In the genomic region with DNA sequence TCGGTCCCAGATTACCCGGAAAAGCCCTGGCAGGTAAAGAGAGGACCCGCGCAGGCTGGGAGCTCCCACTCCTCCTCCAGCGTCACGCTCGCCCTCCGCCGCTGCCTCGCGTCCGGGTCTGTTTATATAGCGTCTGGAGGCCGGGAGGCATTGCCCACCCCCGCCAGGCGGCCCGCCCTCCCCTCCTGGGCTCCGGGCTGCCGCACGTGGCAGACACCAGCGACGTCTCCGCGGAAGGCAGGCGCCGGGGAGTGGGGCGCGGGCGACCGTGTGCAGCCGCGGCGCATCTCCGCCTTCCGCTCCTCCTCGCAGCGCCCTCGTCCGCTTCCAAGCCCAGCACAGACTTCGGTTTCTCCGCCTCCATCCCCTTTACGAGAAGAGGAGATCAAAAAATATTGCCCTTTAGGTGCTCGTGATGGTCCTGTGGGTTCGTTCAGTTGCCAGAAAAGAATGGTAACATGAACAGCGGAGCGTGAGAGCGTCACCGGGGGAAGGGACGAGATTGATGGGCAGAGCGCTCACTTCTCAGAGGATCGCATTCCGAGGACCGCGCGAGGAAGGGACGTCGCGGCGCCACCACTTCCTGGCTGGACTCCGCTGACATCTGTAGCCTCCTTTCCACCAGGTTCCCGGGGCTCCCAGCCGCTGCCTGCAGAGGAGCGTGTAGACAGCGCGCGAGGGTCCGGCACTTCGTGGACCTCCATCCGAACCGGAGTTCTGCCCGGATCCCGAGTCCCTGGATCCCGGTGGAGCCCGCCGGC, we compare ENCODE assay signal across 9 cellular contexts. TPM values are rescaled to one million over a fixed set of nuclear protein-coding genes. Genes with fewer than 3 reads are reported as not detected.
A peak's percentile ranks its signal among the peaks of the same experiment; 100 is the strongest.
DNase-seq lines count a peak whose midpoint lies in the region; ATAC-seq and TF ChIP-seq lines count a peak whose summit lies in the region.
"Had no signal": no experiment of that assay in that cellular context is flagged by ENCODE, and none has a peak within 500 bp of the region (broad histone marks: within the 10 kb centered on the region; RNA-seq: fewer than 3 reads in every experiment).

A gene (plus strand): TSS at position 210 of the 761 bp plus-strand sequence.

- H3K9me3 ChIP-seq in HAP-1: no peaks in the 10 kb centered on the region
- peaks cover 4% of the 10 kb centered on the region for H3K9me3 ChIP-seq in WERI-Rb-1 (ENCODE audit: severe bottlenecking)
- no peaks in the 10 kb centered on the region for H3K9me3 ChIP-seq in iPS DF 6.9 (ENCODE audit: control insufficient read depth, insufficient read depth, low read length)
- no peaks in the 10 kb centered on the region for H3K9me3 ChIP-seq in stomach

- no peak for TF ChIP-seq EP300 in stomach (IDR thresholded peaks at IDR 0.05)

- H3K4me1 ChIP-seq in HAP-1 (0 out of 2 replicates have a peak, but pooled peaks cover 3% of the 10 kb centered on the region), iPS DF 6.9 (ENCODE audit: control insufficient read depth, insufficient read depth, low read length) (peaks cover 2% of the 10 kb centered on the region; the same call in 1 of the 2 replicates), stomach (peaks cover 16 to 22% (median 17%) of the 10 kb centered on the region in 4 donors)

- DNase-seq in COR-L47 (lab: John Stamatoyannopoulos, UW) (peak; percentile 25), HAP-1 (ENCODE audit: low spot score in 2 of 2) (peak in 1 of 2 experiments; percentile 40), WERI-Rb-1 (peak; percentile 66), iPS DF 6.9 (ENCODE audit: low read depth, low spot score) (no peak), stomach (no peak), NCI-H226 (no peak), NCI-H526 (lab: John Stamatoyannopoulos, UW) (no peak)

- no CpG with 5 or more reads among the region's 75 CpGs for WGBS in iPS DF 6.9 (ENCODE audit: insufficient coverage, insufficient read length)
- 2 to 8% (median 4%) methylated on average over 43 to 75 of the region's 75 CpGs for WGBS in stomach, 5 donors

- H3K36me3 ChIP-seq in HAP-1 (replicated peaks) (no peaks in the 10 kb centered on the region), WERI-Rb-1 (no peaks in the 10 kb centered on the region), iPS DF 6.9 (ENCODE audit: control insufficient read depth, insufficient read depth, low read length) (no peaks in the 10 kb centered on the region), stomach (no peaks in the 10 kb centered on the region)

- intact Hi-C loops in stomach (cut with DNase I; ENCODE audit: low total_unique reads): no loop called here

- H3K27me3 ChIP-seq in HAP-1 (ENCODE audit: low read depth) (peaks cover 15% of the 10 kb centered on the region; the same call in 1 of the 2 replicates), WERI-Rb-1 (ENCODE audit: insufficient read depth, low read depth, severe bottlenecking) (no peaks in the 10 kb centered on the region), iPS DF 6.9 (ENCODE audit: control insufficient read depth, insufficient read depth, low read length) (peaks cover 22% of the 10 kb centered on the region), stomach (peaks cover 0 to 44% (median 36%) of the 10 kb centered on the region in 3 donors)

- in situ Hi-C loops in HAP-1 (cut with MboI; ENCODE audit: low sequenced_read_pairs): no loop called here

- H3K4me3 ChIP-seq in HAP-1 (peak within 1 kb of the TSS; percentile 30), WERI-Rb-1 (ENCODE audit: low read depth, low read length) (peak within 1 kb of the TSS; percentile 82), iPS DF 6.9 (ENCODE audit: low read length) (peak within 1 kb of the TSS; percentile 48; the same call in 1 of the 2 replicates), stomach (peak within 1 kb of the TSS; percentile 36 to 52 (median 41))

- peak within 1 kb of the TSS; percentile 64 for H3K27ac ChIP-seq in WERI-Rb-1
- no peak within 1 kb of the TSS for H3K27ac ChIP-seq in iPS DF 6.9 (ENCODE audit: low read length)
- H3K27ac ChIP-seq in stomach: no peak within 1 kb of the TSS

- TF ChIP-seq POLR2A in stomach (IDR thresholded peaks at IDR 0.05): no peak

- ATAC-seq in HG02840 (IDR thresholded peaks at IDR 0.05; ENCODE audit: low FRiP score, unreplicated experiment): no peak

- TF ChIP-seq CTCF in WERI-Rb-1 (IDR thresholded peaks at IDR 0.05; ENCODE audit: low read depth, low read length): 0 out of 2 replicates have a peak, but pooled peaks have one; percentile 2
- no peak for TF ChIP-seq CTCF in stomach (IDR thresholded peaks at IDR 0.05)

RNA-seq across cellular contexts. Expression of the gene that starts here (rescaled TPM):
- under 1 TPM in 2 of 5 donors, not detected in 3; 0.58 to 0.73 TPM for total RNA-seq in stomach
- polyA plus RNA-seq in stomach: under 1 TPM; 0.15 to 0.87 (median 0.18) TPM
- total RNA-seq: dermis microvascular lymphatic vessel endothelial cell had no signal

Comparison
In these comparisons a context has a peak if more than half of its experiments do, and no peak if none do; other contexts are left out.
1. DNase-seq: peak in COR-L47 (single experiment) and WERI-Rb-1 (single experiment); none in iPS DF 6.9 (single experiment), stomach (single experiment), NCI-H226 (single experiment) and NCI-H526 (0 of 2).
2. H3K4me3 ChIP-seq: peak in every context shown above with its lines; median percentile 82 in WERI-Rb-1; 48 in iPS DF 6.9; 41 in stomach; 30 in HAP-1.